16 cellular contexts compared by ENCODE assay signal in the genomic region with DNA sequence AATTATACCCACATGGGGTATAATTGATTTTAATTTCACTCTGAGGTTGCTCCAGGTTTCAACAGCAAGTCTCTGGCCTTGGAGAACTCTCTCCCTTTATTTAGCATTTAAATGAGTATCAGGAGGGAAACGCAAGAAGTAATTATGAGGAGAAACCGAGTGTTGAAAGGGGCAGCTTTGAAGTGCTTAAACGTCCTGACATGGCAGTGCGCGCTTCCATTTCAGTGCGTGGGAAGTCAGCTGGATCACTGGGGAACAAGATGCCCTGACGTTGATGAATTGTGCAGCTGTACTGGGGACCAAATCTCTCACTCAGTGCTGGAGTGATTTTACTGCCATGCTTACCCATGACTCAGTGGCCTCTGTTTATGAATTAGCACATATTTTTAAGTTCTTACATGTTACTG.
DNase-seq lines count a peak whose midpoint lies in the region; ATAC-seq and TF ChIP-seq lines count a peak whose summit lies in the region.
"Had no signal": no experiment of that assay in that cellular context is flagged by ENCODE, and none has a peak within 500 bp of the region (broad histone marks: within the 10 kb centered on the region; RNA-seq: fewer than 3 reads in every experiment).

No MANE protein-coding gene starts in this region.

- H2BK5ac ChIP-seq in IMR-90 (ENCODE audit: low read depth, low read length, poor library complexity, severe bottlenecking): no peak overlapping the region

- no peak overlapping the region for H2BK120ac ChIP-seq in IMR-90 (ENCODE audit: low read depth, low read length)

- H3K4me3 ChIP-seq in AG09309 (ENCODE audit: control insufficient read depth, low read depth, low read length): no peak overlapping the region
- H3K4me3 ChIP-seq in IMR-90 (ENCODE audit: insufficient read depth, low read depth, low read length): no peak overlapping the region
- H3K4me3 ChIP-seq in cardiac fibroblast (replicated peaks in 1 of 2; ENCODE audit: low read depth in 2 of 2, low read length in 2 of 2): no peak overlapping the region
- H3K4me3 ChIP-seq in Karpas-422 (ENCODE audit: low read length): no peak overlapping the region
- H3K4me3 ChIP-seq: BLaER1 treated with 17β-estradiol and CSF1 and Interleukin-3, amounts not matched to agents 10 nM and 100 nM; Peyer's patch; right lobe of liver had no signal

- H3K36me3 Mint-ChIP-seq in mesothelial cell of epicardium: no peaks in the 10 kb centered on the region
- H3K36me3 Mint-ChIP-seq in WTC11: no peaks in the 10 kb centered on the region
- H3K36me3 Mint-ChIP-seq: activated naive CD4-positive, alpha-beta T cell treated with anti-CD3 and anti-CD28 coated beads, Interleukin-2, amount 50 U/mL, for 24 hours had no signal

- no peak overlapping the region for H2AK9ac ChIP-seq in IMR-90 (replicated peaks; ENCODE audit: low read depth, low read length, poor library complexity)

- no peaks in the 10 kb centered on the region for H3K27me3 ChIP-seq in IMR-90 (ENCODE audit: control insufficient read depth, insufficient read depth, low read length)
- H3K27me3 ChIP-seq in Karpas-422 (ENCODE audit: low read length): no peaks in the 10 kb centered on the region
- H3K27me3 ChIP-seq: BLaER1 treated with 17β-estradiol and CSF1 and Interleukin-3, amounts not matched to agents 10 nM and 100 nM; Peyer's patch; right lobe of liver had no signal

- no peaks in the 10 kb centered on the region for H3K27me3 Mint-ChIP-seq in mesothelial cell of epicardium (ENCODE audit: low read depth)
- H3K27me3 Mint-ChIP-seq in WTC11 (ENCODE audit: low read depth): no peaks in the 10 kb centered on the region
- H3K27me3 Mint-ChIP-seq: activated naive CD4-positive, alpha-beta T cell treated with anti-CD3 and anti-CD28 coated beads, Interleukin-2, amount 50 U/mL, for 24 hours had no signal

- CTCF ChIA-PET in IMR-90 (lab: Yijun Ruan, JAX): no interaction called here
- CTCF ChIA-PET in WTC11 (lab: Charles Lee): no interaction called here

- H3K79me2 ChIP-seq in Karpas-422 (ENCODE audit: low read length): no peaks in the 10 kb centered on the region

- no peak overlapping the region for H4K5ac ChIP-seq in IMR-90 (ENCODE audit: low read depth, low read length)

- no TSS peak for BruUV-seq in IMR-90 (replicated peaks; lab: Mats Ljungman, UMichigan)

- H2AK5ac ChIP-seq in IMR-90 (ENCODE audit: low read depth, low read length): no peak overlapping the region

- H2AFZ ChIP-seq in IMR-90 (replicated peaks; ENCODE audit: low read length, poor library complexity) (no peak overlapping the region), Karpas-422 (ENCODE audit: low read length) (no peak overlapping the region)

- H2BK20ac ChIP-seq in IMR-90 (ENCODE audit: low read depth, low read length): no peak overlapping the region

- H3K27ac ChIP-seq in IMR-90 (ENCODE audit: insufficient read depth, low read length): no peak overlapping the region
- no peak overlapping the region for H3K27ac ChIP-seq in Karpas-422 (ENCODE audit: low read length)
- H3K27ac ChIP-seq: BLaER1 treated with 17β-estradiol and CSF1 and Interleukin-3, amounts not matched to agents 10 nM and 100 nM; Peyer's patch; right lobe of liver had no signal

- H4K8ac ChIP-seq in IMR-90 (ENCODE audit: low read depth in 2 of 2, low read length in 2 of 2): no peak overlapping the region

- H3K4me1 ChIP-seq in IMR-90 (ENCODE audit: control insufficient read depth, insufficient read depth, low read length) (no peaks in the 10 kb centered on the region), Karpas-422 (ENCODE audit: low read length) (peaks cover 7% of the 10 kb centered on the region)
- H3K4me1 ChIP-seq: BLaER1 treated with 17β-estradiol and CSF1 and Interleukin-3, amounts not matched to agents 10 nM and 100 nM; Peyer's patch; right lobe of liver had no signal

- no peak for TF ChIP-seq POLR2A in IMR-90 (IDR thresholded peaks at IDR 0.05; ENCODE audit: low read depth, low read length)

- H4K91ac ChIP-seq in IMR-90 (ENCODE audit: insufficient read depth, low read depth, low read length): no peak overlapping the region

- H4K20me1 ChIP-seq in IMR-90 (ENCODE audit: insufficient read depth, low read length) (no peaks in the 10 kb centered on the region), Karpas-422 (ENCODE audit: insufficient read depth, low read depth, low read length) (no peaks in the 10 kb centered on the region)
- H4K20me1 ChIP-seq: BLaER1 treated with 17β-estradiol and CSF1 and Interleukin-3, amounts not matched to agents 10 nM and 100 nM had no signal

- in situ Hi-C loops in IMR-90 (cut with MboI; ENCODE audit: low sequenced_read_pairs): no loop called here

- TF ChIP-seq RAD21 in IMR-90 (IDR thresholded peaks at IDR 0.05; ENCODE audit: low read length): no peak

- intact Hi-C loops in IMR-90 (cut with micrococcal nuclease): no loop called here

- POLR2A ChIA-PET in IMR-90 (lab: Charles Lee; ENCODE audit: unreplicated experiment) (no interaction called here), WTC11 (lab: Charles Lee) (no interaction called here)

- TF ChIP-seq CTCF in AG09309 (IDR thresholded peaks at IDR 0.05; ENCODE audit: control insufficient read depth, insufficient read depth, low read depth, low read length, missing control alignments): no peak
- TF ChIP-seq CTCF in IMR-90 (conservative IDR thresholded peaks at IDR 0.05; ENCODE audit: low read depth, low read length): no peak
- TF ChIP-seq CTCF in cardiac fibroblast (IDR thresholded peaks at IDR 0.05; ENCODE audit: low read depth, low read length): no peak
- no peak for TF ChIP-seq CTCF in mesothelial cell of epicardium (IDR thresholded peaks at IDR 0.05; ENCODE audit: unreplicated experiment)
- TF ChIP-seq CTCF in WTC11 (IDR thresholded peaks at IDR 0.05): no peak

- H3K23ac ChIP-seq in IMR-90 (ENCODE audit: low read depth, low read length): no peak overlapping the region

- H3K36me3 ChIP-seq in IMR-90 (ENCODE audit: control insufficient read depth, insufficient read depth, low read length): no peaks in the 10 kb centered on the region
- no peaks in the 10 kb centered on the region for H3K36me3 ChIP-seq in Karpas-422 (ENCODE audit: insufficient read depth, low read length)
- H3K36me3 ChIP-seq: BLaER1 treated with 17β-estradiol and CSF1 and Interleukin-3, amounts not matched to agents 10 nM and 100 nM; Peyer's patch; right lobe of liver had no signal

- no peaks in the 10 kb centered on the region for H3K9me2 ChIP-seq in Karpas-422 (replicated peaks; ENCODE audit: insufficient read depth, low read length)

- WGBS in IMR-90 (ENCODE audit: extremely low coverage in 2 of 2, insufficient read length in 1 of 2), 2 experiments: no CpG with 5 or more reads among the region's 7 CpGs

- no peak overlapping the region for H3K4me3 Mint-ChIP-seq in mesothelial cell of epicardium
- H3K4me3 Mint-ChIP-seq in WTC11: no peak overlapping the region
- H3K4me3 Mint-ChIP-seq: activated naive CD4-positive, alpha-beta T cell treated with anti-CD3 and anti-CD28 coated beads, Interleukin-2, amount 50 U/mL, for 24 hours had no signal

- no peak overlapping the region for H3K56ac ChIP-seq in IMR-90 (ENCODE audit: extremely low read depth, insufficient read depth, low read length)

- DNase-seq in AG09309 (ENCODE audit: low read depth) (peak; percentile 50), IMR-90 (no peak), cardiac fibroblast (ENCODE audit: low read depth in 2 of 2) (peak; percentile 49 to 56), mesothelial cell of epicardium (ENCODE audit: low spot score in 2 of 2, unreplicated experiment in 2 of 2) (no peak), COLO668 (lab: John Stamatoyannopoulos, UW; ENCODE audit: unreplicated experiment) (no peak), WTC11 (ENCODE audit: low spot score) (no peak), Karpas-422 (no peak)
- DNase-seq: activated CD8-positive, alpha-beta memory T cell treated with anti-CD3 and anti-CD28 coated beads for 24 hours; effector memory CD4-positive, alpha-beta T cell; NCI-H2171; Peyer's patch; right lobe of liver had no signal

- no peak overlapping the region for H3K18ac ChIP-seq in IMR-90 (ENCODE audit: low read depth, low read length)

- no peak overlapping the region for H3K14ac ChIP-seq in IMR-90 (replicated peaks; ENCODE audit: low read depth, low read length)

- no peaks in the 10 kb centered on the region for H3K79me1 ChIP-seq in IMR-90 (ENCODE audit: low read depth in 1 of 2, low read length in 2 of 2)

- H3K4ac ChIP-seq in IMR-90 (ENCODE audit: low read depth, low read length): no peak overlapping the region

- dilution Hi-C loops in IMR-90 (cut with HindIII; ENCODE audit: low sequenced_read_pairs, unreplicated experiment): no loop called here

- no peak overlapping the region for H3K4me2 ChIP-seq in IMR-90 (ENCODE audit: low read depth, low read length)
- no peak overlapping the region for H3K4me2 ChIP-seq in Karpas-422 (ENCODE audit: low read depth, low read length, poor library complexity, severe bottlenecking)
- H3K4me2 ChIP-seq: BLaER1 treated with 17β-estradiol and CSF1 and Interleukin-3, amounts not matched to agents 10 nM and 100 nM had no signal

- peak; percentile 24; the same call in 1 of the 2 replicates for ATAC-seq in IMR-90 (ENCODE audit: low read depth)
- ATAC-seq in GM19328 (IDR thresholded peaks at IDR 0.05; ENCODE audit: unreplicated experiment): no peak
- ATAC-seq in WTC11: no peak
- ATAC-seq: HepG2, right lobe of liver had no signal

- H2BK15ac ChIP-seq in IMR-90 (ENCODE audit: low read depth, low read length): no peak overlapping the region

- no peak overlapping the region for H3K9ac ChIP-seq in IMR-90 (ENCODE audit: low read depth, low read length)
- no peak overlapping the region for H3K9ac ChIP-seq in Karpas-422 (ENCODE audit: low read length)
- H3K9ac ChIP-seq: BLaER1 treated with 17β-estradiol and CSF1 and Interleukin-3, amounts not matched to agents 10 nM and 100 nM had no signal

- H3K9me3 Mint-ChIP-seq in mesothelial cell of epicardium (no peaks in the 10 kb centered on the region), WTC11 (no peaks in the 10 kb centered on the region)
- H3K9me3 Mint-ChIP-seq: activated naive CD4-positive, alpha-beta T cell treated with anti-CD3 and anti-CD28 coated beads, Interleukin-2, amount 50 U/mL, for 24 hours had no signal

- H3K27ac Mint-ChIP-seq in mesothelial cell of epicardium: peak overlapping the region; percentile 45
- H3K27ac Mint-ChIP-seq in WTC11: no peak overlapping the region
- H3K27ac Mint-ChIP-seq: activated naive CD4-positive, alpha-beta T cell treated with anti-CD3 and anti-CD28 coated beads, Interleukin-2, amount 50 U/mL, for 24 hours had no signal

- H3K9me3 ChIP-seq in IMR-90 (ENCODE audit: control insufficient read depth, insufficient read depth, low read length) (no peaks in the 10 kb centered on the region), Karpas-422 (ENCODE audit: low read length) (no peaks in the 10 kb centered on the region)
- H3K9me3 ChIP-seq: BLaER1 treated with 17β-estradiol and CSF1 and Interleukin-3, amounts not matched to agents 10 nM and 100 nM; Peyer's patch; right lobe of liver had no signal

- H3K9me1 ChIP-seq in IMR-90 (ENCODE audit: insufficient read depth, low read length): no peaks in the 10 kb centered on the region

- H3K4me1 Mint-ChIP-seq in mesothelial cell of epicardium (peaks cover 36% of the 10 kb centered on the region), WTC11 (peaks cover 25% of the 10 kb centered on the region)
- H3K4me1 Mint-ChIP-seq: activated naive CD4-positive, alpha-beta T cell treated with anti-CD3 and anti-CD28 coated beads, Interleukin-2, amount 50 U/mL, for 24 hours had no signal

TF ChIP-seq in WTC11, 78 proteins besides CTCF, POLR2A, EP300 and RAD21 (continues in another document):
- no peak for TF ChIP-seq HMGA2 (CRISPR knock-in tag; IDR thresholded peaks at IDR 0.05)

Comparison
In these comparisons a context has a peak if more than half of its experiments do, and no peak if none do; other contexts are left out.
1. DNase-seq: peak in AG09309 (single experiment) and cardiac fibroblast (2 of 2); none in IMR-90 (single experiment), mesothelial cell of epicardium (0 of 2), COLO668 (single experiment), WTC11 (single experiment) and Karpas-422 (single experiment).